11 cellular contexts compared by ENCODE assay signal in the genomic region with DNA sequence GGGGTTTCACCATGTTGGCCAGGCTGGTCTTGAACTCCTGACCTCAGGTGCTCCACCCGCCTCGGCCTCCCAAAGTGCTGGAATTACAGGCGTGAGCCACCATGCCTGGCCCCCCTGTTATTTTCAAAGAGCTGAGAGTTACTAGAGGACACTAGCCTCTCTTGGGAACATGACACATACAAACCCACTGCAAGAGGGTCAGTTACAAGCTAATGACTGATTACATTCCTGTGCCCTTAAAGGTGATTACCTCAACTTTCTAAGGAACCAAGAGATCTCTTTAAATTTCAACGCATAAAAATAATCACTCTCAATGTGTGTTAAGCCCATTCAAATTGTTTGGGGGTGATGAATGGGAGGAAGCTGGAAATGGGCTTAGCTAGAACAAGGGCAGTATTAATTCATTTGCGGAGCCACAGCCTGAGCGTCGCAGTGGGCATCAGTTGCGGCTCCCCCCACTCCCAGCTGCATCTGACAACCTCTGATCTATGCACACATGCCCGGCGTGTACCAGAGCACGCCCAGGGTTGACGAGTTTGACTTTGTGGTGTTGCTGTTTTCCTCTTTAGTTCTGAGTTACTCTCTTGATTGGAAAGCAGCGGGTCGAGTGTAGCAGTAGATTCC.
DNase-seq lines count a peak whose midpoint lies in the region; ATAC-seq, FAIRE-seq and TF ChIP-seq lines count a peak whose summit lies in the region.
"Had no signal": no experiment of that assay in that cellular context is flagged by ENCODE, and none has a peak within 500 bp of the region (broad histone marks: within the 10 kb centered on the region; RNA-seq: fewer than 3 reads in every experiment).

No MANE protein-coding gene starts in this region.

- H3K27me3 ChIP-seq in endothelial cell of umbilical vein (ENCODE audit: control insufficient read depth in 2 of 2, insufficient read depth in 2 of 2, low read length in 2 of 2): no peaks in the 10 kb centered on the region

- peak overlapping the region in 1 of 3 experiments; percentile 19 for H3K4me3 ChIP-seq in endothelial cell of umbilical vein (replicated peaks in 1 of 3; ENCODE audit: insufficient read depth in 1 of 3, low read depth in 1 of 3, low read length in 3 of 3)
- H3K4me3 ChIP-seq: prostate gland had no signal

- no peaks in the 10 kb centered on the region for H3K9me3 Mint-ChIP-seq in nephron progenitor cell
- H3K9me3 Mint-ChIP-seq: activated T-helper 17 cell treated with anti-CD3 and anti-CD28 coated beads, Interleukin-2, amount 50 U/mL, for 72 hours had no signal

- H3K36me3 Mint-ChIP-seq in nephron progenitor cell (ENCODE audit: low read depth): no peaks in the 10 kb centered on the region

- TF ChIP-seq POLR2A in endothelial cell of umbilical vein (IDR thresholded peaks at IDR 0.05; ENCODE audit: low read depth, low read length): no peak

- peaks cover 4% of the 10 kb centered on the region for H3K27me3 Mint-ChIP-seq in nephron progenitor cell (ENCODE audit: low read depth, poor library complexity)
- H3K27me3 Mint-ChIP-seq: activated T-helper 17 cell treated with anti-CD3 and anti-CD28 coated beads, Interleukin-2, amount 50 U/mL, for 72 hours had no signal

- no peaks in the 10 kb centered on the region for H3K9me3 ChIP-seq in endothelial cell of umbilical vein (replicated peaks; ENCODE audit: control insufficient read depth, insufficient read depth, low read length)
- H3K9me3 ChIP-seq: prostate gland had no signal

- DNase-seq in left cardiac atrium: no peak
- no peak for DNase-seq in left ventricle myocardium superior
- no peak for DNase-seq in endothelial cell of umbilical vein (ENCODE audit: low read depth, low spot score)
- no peak for DNase-seq in nephron progenitor cell
- DNase-seq in activated CD4-positive, alpha-beta T cell treated with anti-CD3 and anti-CD28 coated beads for 4 hours: no peak
- no peak for DNase-seq in HT-29 (ENCODE audit: low spot score)
- DNase-seq in UCSD-AML1 (lab: John Stamatoyannopoulos, UW; ENCODE audit: unreplicated experiment): no peak
- DNase-seq: T-helper 1 cell had no signal

- dilution Hi-C loops in endothelial cell of umbilical vein (cut with MboI; ENCODE audit: extremely low pct_ligation_motif_present, low sequenced_read_pairs): no loop called here

- H3K27ac ChIP-seq in endothelial cell of umbilical vein (ENCODE audit: insufficient read depth, low read depth, low read length): peak overlapping the region; percentile 32

- no peaks in the 10 kb centered on the region for H4K20me1 ChIP-seq in endothelial cell of umbilical vein (replicated peaks; ENCODE audit: control insufficient read depth, extremely low read depth, insufficient read depth, low read length)

- peak overlapping the region; percentile 64 for H3K4me3 Mint-ChIP-seq in nephron progenitor cell
- H3K4me3 Mint-ChIP-seq: activated T-helper 17 cell treated with anti-CD3 and anti-CD28 coated beads, Interleukin-2, amount 50 U/mL, for 72 hours had no signal

- no peaks in the 10 kb centered on the region for H3K79me2 ChIP-seq in endothelial cell of umbilical vein (ENCODE audit: control insufficient read depth, insufficient read depth, low read length)

- H3K9ac ChIP-seq in endothelial cell of umbilical vein (replicated peaks; ENCODE audit: extremely low read depth, insufficient read depth, low read length): peak overlapping the region; percentile 43

- ATAC-seq in left cardiac atrium: peak; percentile 2 to 10
- ATAC-seq in left ventricle myocardium superior: no peak
- ATAC-seq in HG02678 (IDR thresholded peaks at IDR 0.05; ENCODE audit: unreplicated experiment): no peak
- ATAC-seq: activated T-helper 17 cell treated with anti-CD3 and anti-CD28 coated beads, Interleukin-2, amount 50 U/mL, for 72 hours had no signal

- H3K4me1 Mint-ChIP-seq in nephron progenitor cell: peaks cover 54% of the 10 kb centered on the region
- H3K4me1 Mint-ChIP-seq: activated T-helper 17 cell treated with anti-CD3 and anti-CD28 coated beads, Interleukin-2, amount 50 U/mL, for 72 hours had no signal

- no peak overlapping the region for H2AFZ ChIP-seq in endothelial cell of umbilical vein (ENCODE audit: low read depth, low read length)

- H3K9me1 ChIP-seq in endothelial cell of umbilical vein (replicated peaks; ENCODE audit: control insufficient read depth, extremely low read depth, insufficient read depth, low read length): no peaks in the 10 kb centered on the region

- H3K36me3 ChIP-seq in endothelial cell of umbilical vein (ENCODE audit: control insufficient read depth in 2 of 2, extremely low read depth in 1 of 2, insufficient read depth in 2 of 2, low read length in 2 of 2): no peaks in the 10 kb centered on the region
- H3K36me3 ChIP-seq: prostate gland had no signal

- POLR2A ChIA-PET in endothelial cell of umbilical vein (lab: Charles Lee): no interaction called here

- TF ChIP-seq CTCF in endothelial cell of umbilical vein (IDR thresholded peaks at IDR 0.05; ENCODE audit: extremely low read depth in 1 of 2, insufficient read depth in 1 of 2, low read depth in 1 of 2, low read length in 2 of 2) (no peak), nephron progenitor cell (IDR thresholded peaks at IDR 0.05) (no peak)

- CTCF ChIA-PET in endothelial cell of umbilical vein (lab: Charles Lee): interaction anchor here (0.9 to 2.0 kb wide), 3 partner anchors 11 to 49 kb away, joined by 4 to 12 read pairs (median 6); no protein-coding TSS in a partner anchor

- FAIRE-seq in endothelial cell of umbilical vein (lab: Jason Lieb, UNC): no peak

- H3K4me2 ChIP-seq in endothelial cell of umbilical vein (ENCODE audit: insufficient read depth, low read length): peak overlapping the region; percentile 70

- BruUV-seq in endothelial cell of umbilical vein (replicated peaks; lab: Mats Ljungman, UMichigan): no TSS peak

- intact Hi-C loops in left cardiac atrium (cut with DNase I) (no loop called here), left ventricle myocardium superior (cut with micrococcal nuclease) (no loop called here), endothelial cell of umbilical vein (cut with micrococcal nuclease) (no loop called here)

- H3K4me1 ChIP-seq in endothelial cell of umbilical vein (ENCODE audit: control insufficient read depth, extremely low read depth, insufficient read depth, low read length): peaks cover 33% of the 10 kb centered on the region
- H3K4me1 ChIP-seq: prostate gland had no signal

- peak overlapping the region; percentile 86 for H3K27ac Mint-ChIP-seq in nephron progenitor cell
- H3K27ac Mint-ChIP-seq: activated T-helper 17 cell treated with anti-CD3 and anti-CD28 coated beads, Interleukin-2, amount 50 U/mL, for 72 hours had no signal

TF ChIP-seq in endothelial cell of umbilical vein, 7 proteins besides CTCF, POLR2A, EP300 and RAD21:
- TF ChIP-seq POLR2AphosphoS5 (IDR thresholded peaks at IDR 0.05; ENCODE audit: insufficient read depth, low read depth, low read length): no peak
- no peak for TF ChIP-seq JUN (IDR thresholded peaks at IDR 0.05; ENCODE audit: borderline replicate concordance, insufficient read depth, insufficient read length, low read depth)
- TF ChIP-seq, protein P1, sequence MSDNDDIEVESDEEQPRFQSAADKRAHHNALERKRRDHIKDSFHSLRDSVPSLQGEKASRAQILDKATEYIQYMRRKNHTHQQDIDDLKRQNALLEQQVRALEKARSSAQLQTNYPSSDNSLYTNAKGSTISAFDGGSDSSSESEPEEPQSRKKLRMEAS (IDR thresholded peaks at IDR 0.05; ENCODE audit: insufficient read depth, insufficient read length): no peak
- TF ChIP-seq FOS (IDR thresholded peaks at IDR 0.05; ENCODE audit: borderline replicate concordance, insufficient read depth, low read length): no peak
- no peak for TF ChIP-seq EZH2 (IDR thresholded peaks at IDR 0.05; ENCODE audit: borderline replicate concordance, low read depth, low read length, severe bottlenecking)

Comparison
In these comparisons a context has a peak if more than half of its experiments do, and no peak if none do; other contexts are left out.
1. ATAC-seq: peak in left cardiac atrium (2 of 2); none in left ventricle myocardium superior (single experiment) and HG02678 (single experiment).